Comparison of ENCODE assay signal across 8 cellular contexts in genomic region chr12:32896438-32897275, GRCh38. TPM values are rescaled to one million over a fixed set of nuclear protein-coding genes. Genes with fewer than 3 reads are reported as not detected.
DNase-seq lines count a peak whose midpoint lies in the region; ATAC-seq and TF ChIP-seq lines count a peak whose summit lies in the region.

PKP2 (minus strand) TSS chr12:32896777; CDS start chr12:32896731, 46 bp downstream.

- no peaks in the 10 kb centered on the region for H3K36me3 ChIP-seq in ascending aorta

- no peak for TF ChIP-seq CTCF in ascending aorta (IDR thresholded peaks at IDR 0.05)

- intact Hi-C loops in ascending aorta (cut with DNase I): no loop called here

- no peaks in the 10 kb centered on the region for H3K9me3 ChIP-seq in ascending aorta

- peaks cover 0 to 4% of the 10 kb centered on the region in 2 donors for H3K4me1 ChIP-seq in ascending aorta

- no peak within 1 kb of the TSS for H3K27ac ChIP-seq in ascending aorta

- peak within 1 kb of the TSS; percentile 71 for H3K4me3 ChIP-seq in ascending aorta

- DNase-seq in activated gamma-delta T cell treated with Interleukin-2 at 50 U/mL for 16 hours (peak; percentile 16), activated gamma-delta T cell (lab: John Stamatoyannopoulos, UW) (no peak), NCI-H748 treated with DMSO at 0.1 percent for 48 hours (lab: John Stamatoyannopoulos, UW) (peak; percentile 97), ascending aorta (ENCODE audit: low spot score in 2 of 2) (no peak), iPS DF 4.7 (ENCODE audit: extremely low read depth, low spot score) (peak; percentile 53), pulmonary artery endothelial cell (ENCODE audit: low read depth, low spot score) (no peak), GOT3 (lab: John Stamatoyannopoulos, UW) (no peak)

- peaks cover 4% of the 10 kb centered on the region for H3K27me3 ChIP-seq in ascending aorta

- peak; percentile 58 for ATAC-seq in HG03095 (IDR thresholded peaks at IDR 0.05; ENCODE audit: unreplicated experiment)

RNA-seq across cellular contexts. Expression of gene PKP2, which starts in this region (rescaled TPM):
- not detected for total RNA-seq in ascending aorta
- 2.4 and 13.8 TPM in 2 replicates for total RNA-seq in pulmonary artery endothelial cell

Comparison
In these comparisons a context has a peak if more than half of its experiments do, and no peak if none do; other contexts are left out.
1. DNase-seq: peak in activated gamma-delta T cell treated with Interleukin-2 at 50 U/mL for 16 hours (single experiment), NCI-H748 treated with DMSO at 0.1 percent for 48 hours (single experiment) and iPS DF 4.7 (single experiment); none in activated gamma-delta T cell (single experiment), ascending aorta (0 of 2), pulmonary artery endothelial cell (single experiment) and GOT3 (single experiment).